ENCODE assay signal across 7 cellular contexts in genomic region chr2:234537929-234538328, GRCh38.
"Had no signal": no experiment of that assay in that cellular context is flagged by ENCODE, and none has a peak within 500 bp of the region (broad histone marks: within the 10 kb centered on the region; RNA-seq: fewer than 3 reads in every experiment).

No MANE protein-coding gene starts in this region.

- H3K4me1 Mint-ChIP-seq: IgD-negative memory B cell had no signal

- H3K27ac Mint-ChIP-seq: IgD-negative memory B cell had no signal

- ATAC-seq: K562 had no signal

- FAIRE-seq: HTR-8/SVneo, K562 had no signal

- H3K4me3 ChIP-seq: K562 had no signal

- H3K36me3 Mint-ChIP-seq: IgD-negative memory B cell had no signal

- DNase-seq: IMR-90, KBM-7, KG1 had no signal

- H3K27ac ChIP-seq: HL-60 had no signal

- H3K4me3 Mint-ChIP-seq: IgD-negative memory B cell had no signal
